37 cellular contexts compared by ENCODE assay signal in genomic region chr5:41547991-41548390, GRCh38. TPM values are rescaled to one million over a fixed set of nuclear protein-coding genes. Genes with fewer than 3 reads are reported as not detected.
"Had no signal": no experiment of that assay in that cellular context is flagged by ENCODE, and none has a peak within 500 bp of the region (broad histone marks: within the 10 kb centered on the region; RNA-seq: fewer than 3 reads in every experiment).

No MANE protein-coding gene starts in this region.

- H3K4me3 ChIP-seq: MG63 had no signal

- H3K36me3 ChIP-seq: MG63 had no signal

- H3K27ac ChIP-seq: KMS-11 had no signal

- H3K27me3 ChIP-seq: MG63 had no signal

- DNase-seq: Karpas-422, Kasumi-1, KBM-7, KG1, MG63, MM.1S, MV-4-11, NCI-H1048, NCI-H1092, NCI-H1092 treated with DMSO at 0.1 percent for 48 hours, NCI-H1105, NCI-H1105 treated with DMSO at 0.1 percent for 48 hours, NCI-H1417, NCI-H1417 treated with DMSO at 0.1 percent for 48 hours, NCI-H1436, NCI-H1436 treated with DMSO at 0.1 percent for 48 hours, NCI-H146, NCI-H1694, NCI-H1694 treated with DMSO at 0.1 percent for 48 hours, NCI-H187, NCI-H187 treated with DMSO at 0.1 percent for 48 hours, NCI-H1930, NCI-H2029, NCI-H2029 treated with DMSO at 0.1 percent for 48 hours, NCI-H2081, NCI-H2081 treated with DMSO at 0.1 percent for 48 hours, NCI-H2107, NCI-H2171, NCI-H2171 treated with DMSO at 0.1 percent for 48 hours, NCI-H2227 treated with DMSO at 0.1 percent for 48 hours, NCI-H226, NCI-H345, NCI-H446, NCI-H446 treated with DMSO at 0.1 percent for 48 hours had no signal

RNA-seq across cellular contexts. Expression of gene PLCXD3, which starts 37.6 kb away (rescaled TPM):
- total RNA-seq: MCF 10A, NCI-H460 had no signal
